In genomic region chr2:226795281-226796011, GRCh38 we compare ENCODE assay signal across 9 cellular contexts. TPM values are rescaled to one million over a fixed set of nuclear protein-coding genes. Genes with fewer than 3 reads are reported as not detected.
DNase-seq lines count a peak whose midpoint lies in the region; TF ChIP-seq lines count a peak whose summit lies in the region.
"Had no signal": no experiment of that assay in that cellular context is flagged by ENCODE, and none has a peak within 500 bp of the region (broad histone marks: within the 10 kb centered on the region; RNA-seq: fewer than 3 reads in every experiment).

No MANE protein-coding gene starts in this region.

- peak; percentile 55 for DNase-seq in activated CD8-positive, alpha-beta memory T cell treated with anti-CD3 and anti-CD28 coated beads for 24 hours
- no peak for DNase-seq in activated CD8-positive, alpha-beta memory T cell treated with anti-CD3 and anti-CD28 coated beads, Interleukin-2, amount 50 U/mL, for 4 hours
- no peak for DNase-seq in mesothelial cell of epicardium (ENCODE audit: low spot score in 2 of 2, unreplicated experiment in 2 of 2)
- peak in 1 of 2 donors; percentile 87 for DNase-seq in vagina (ENCODE audit: extremely low spot score in 2 of 2)
- DNase-seq in GM10248 (ENCODE audit: extremely low spot score) = no peak
- DNase-seq in activated gamma-delta T cell (lab: John Stamatoyannopoulos, UW) = no peak
- DNase-seq in activated gamma-delta T cell treated with Interleukin-2 at 50 U/mL for 16 hours = no peak
- DNase-seq: CD4-positive, CD25-positive, alpha-beta regulatory T cell had no signal

- intact Hi-C loops in vagina (cut with DNase I) = loop anchor here (10.0 kb wide), 3 partner anchors 51 to 901 kb away; no protein-coding TSS in a partner anchor

- no peak for TF ChIP-seq CTCF in mesothelial cell of epicardium (IDR thresholded peaks at IDR 0.05; ENCODE audit: unreplicated experiment)
- no peak for TF ChIP-seq CTCF in vagina (IDR thresholded peaks at IDR 0.05)
- TF ChIP-seq CTCF in GM10248 (IDR thresholded peaks at IDR 0.05; ENCODE audit: control extremely low read depth, extremely low read depth, low read depth, missing control alignments) = no peak

- POLR2A ChIA-PET in GM10248 (lab: Yijun Ruan, JAX) = no interaction called here

- H3K27me3 Mint-ChIP-seq in mesothelial cell of epicardium (ENCODE audit: low read depth) = no peaks in the 10 kb centered on the region

- no peaks in the 10 kb centered on the region for H3K36me3 ChIP-seq in duodenal mucosa (ENCODE audit: control insufficient read depth in 1 of 2, insufficient read depth in 2 of 2, low read length in 2 of 2)
- no peaks in the 10 kb centered on the region for H3K36me3 ChIP-seq in vagina

- peak overlapping the region; percentile 43 to 77 for H3K4me3 ChIP-seq in duodenal mucosa (ENCODE audit: low read depth in 1 of 2, low read length in 2 of 2)
- H3K4me3 ChIP-seq in vagina = peak overlapping the region; percentile 61 to 85

- H3K9me3 ChIP-seq in duodenal mucosa (ENCODE audit: control insufficient read depth in 1 of 2, low read length in 2 of 2) (no peaks in the 10 kb centered on the region), vagina (no peaks in the 10 kb centered on the region)

- peaks cover 20% of the 10 kb centered on the region for H3K36me3 Mint-ChIP-seq in mesothelial cell of epicardium
- H3K36me3 Mint-ChIP-seq: CD4-positive, CD25-positive, alpha-beta regulatory T cell had no signal

- CTCF ChIA-PET in GM10248 (lab: Yijun Ruan, JAX) = interaction anchor here (1.0 kb wide), 1 partner anchor 142 kb away, joined by 3 read pairs; no protein-coding TSS in a partner anchor

- H3K27ac ChIP-seq in duodenal mucosa (ENCODE audit: low read depth, low read length) (peak overlapping the region; percentile 56), vagina (peak overlapping the region; percentile 95)

- peaks cover 72% of the 10 kb centered on the region for H3K4me1 Mint-ChIP-seq in mesothelial cell of epicardium

- peak overlapping the region; percentile 91 for H3K4me3 Mint-ChIP-seq in mesothelial cell of epicardium

- H3K4me1 ChIP-seq in duodenal mucosa (ENCODE audit: control insufficient read depth in 1 of 2, insufficient read depth in 2 of 2, low read length in 2 of 2) = peaks cover 38 to 59% of the 10 kb centered on the region in 2 donors
- H3K4me1 ChIP-seq in vagina = peaks cover 52% of the 10 kb centered on the region

- no peak overlapping the region for H3K9ac ChIP-seq in duodenal mucosa (ENCODE audit: low read depth in 1 of 2, low read length in 2 of 2)

- H3K9me3 Mint-ChIP-seq in mesothelial cell of epicardium = no peaks in the 10 kb centered on the region
- H3K9me3 Mint-ChIP-seq: CD4-positive, CD25-positive, alpha-beta regulatory T cell had no signal

- no peak for TF ChIP-seq POLR2A in vagina (IDR thresholded peaks at IDR 0.05)

- H3K27ac Mint-ChIP-seq in mesothelial cell of epicardium = peak overlapping the region; percentile 98

- H3K27me3 ChIP-seq in duodenal mucosa (ENCODE audit: control insufficient read depth in 1 of 2, insufficient read depth in 2 of 2, low read length in 2 of 2) = no peaks in the 10 kb centered on the region
- no peaks in the 10 kb centered on the region for H3K27me3 ChIP-seq in vagina

RNA-seq across cellular contexts. Expression of gene IRS1, which starts 4.2 kb away (rescaled TPM):
- total RNA-seq in mesothelial cell of epicardium = 57.9 to 66.2 TPM (median 64.2 TPM) in 3 replicates
- 16.9 TPM for total RNA-seq in vagina

RNA-seq across cellular contexts. Expression of gene RHBDD1, which starts 40.4 kb away (rescaled TPM):
- 33.1 to 42.2 TPM (median 40.9 TPM) in 3 replicates for total RNA-seq in mesothelial cell of epicardium
- 27.3 TPM for total RNA-seq in vagina
